ENCODE assay signal across 1 cellular context in the genomic region with DNA sequence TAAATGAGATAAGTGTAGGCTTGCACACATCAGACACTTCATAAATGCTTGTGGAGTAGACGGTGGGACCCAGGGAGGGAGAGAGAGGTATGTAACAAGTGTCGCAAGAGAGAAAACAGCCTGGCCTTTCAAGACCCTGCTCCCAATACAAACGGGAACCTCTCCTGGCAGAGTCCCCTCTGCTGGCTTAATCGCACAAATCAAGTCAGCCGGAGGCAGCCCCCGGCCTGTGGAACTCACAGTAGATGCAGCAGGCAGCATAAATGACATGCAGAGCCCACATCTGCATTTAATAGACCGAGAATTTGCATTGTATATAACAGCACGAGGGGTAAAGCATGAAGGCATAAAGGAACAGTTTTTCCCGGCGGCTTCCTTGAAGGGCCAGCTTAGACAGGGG.
TF ChIP-seq lines count a peak whose summit lies in the region.

No MANE protein-coding gene starts in this region.

TF ChIP-seq in IMR-90, 13 proteins besides CTCF, POLR2A, EP300 and RAD21:
- TF ChIP-seq CEBPB (IDR thresholded peaks at IDR 0.05; ENCODE audit: low read depth, low read length) (0 out of 2 replicates have a peak, but pooled peaks have one; percentile 15), NFE2L2 (IDR thresholded peaks at IDR 0.05; ENCODE audit: low read depth, low read length) (no peak)
